ENCODE assay signal across 1 cellular context in genomic region chr9:130677252-130677651, GRCh38.
A peak's percentile ranks its signal among the peaks of the same experiment; 100 is the strongest.
TF ChIP-seq lines count a peak whose summit lies in the region.

No MANE protein-coding gene starts in this region.

TF ChIP-seq in K562, 482 proteins besides CTCF, POLR2A, EP300 and RAD21:
- peak; percentile 70 for TF ChIP-seq PRDM10 (IDR thresholded peaks at IDR 0.05; ENCODE audit: partially characterized antibody)
- TF ChIP-seq BCL6 (CRISPR knock-in tag; IDR thresholded peaks at IDR 0.05), result no peak
